Comparison of ENCODE assay signal across 3 cellular contexts in genomic region chrX:133991057-133991456, GRCh38. TPM values are rescaled to one million over a fixed set of nuclear protein-coding genes. Genes with fewer than 3 reads are reported as not detected.
"Had no signal": no experiment of that assay in that cellular context is flagged by ENCODE, and none has a peak within 500 bp of the region (broad histone marks: within the 10 kb centered on the region; RNA-seq: fewer than 3 reads in every experiment).

No MANE protein-coding gene starts in this region.

RNA-seq across cellular contexts. Expression of gene GPC3, which starts 5.7 kb away (rescaled TPM):
- total RNA-seq: LHCN-M2, M059J, NCI-H460 had no signal
